In the genomic region with DNA sequence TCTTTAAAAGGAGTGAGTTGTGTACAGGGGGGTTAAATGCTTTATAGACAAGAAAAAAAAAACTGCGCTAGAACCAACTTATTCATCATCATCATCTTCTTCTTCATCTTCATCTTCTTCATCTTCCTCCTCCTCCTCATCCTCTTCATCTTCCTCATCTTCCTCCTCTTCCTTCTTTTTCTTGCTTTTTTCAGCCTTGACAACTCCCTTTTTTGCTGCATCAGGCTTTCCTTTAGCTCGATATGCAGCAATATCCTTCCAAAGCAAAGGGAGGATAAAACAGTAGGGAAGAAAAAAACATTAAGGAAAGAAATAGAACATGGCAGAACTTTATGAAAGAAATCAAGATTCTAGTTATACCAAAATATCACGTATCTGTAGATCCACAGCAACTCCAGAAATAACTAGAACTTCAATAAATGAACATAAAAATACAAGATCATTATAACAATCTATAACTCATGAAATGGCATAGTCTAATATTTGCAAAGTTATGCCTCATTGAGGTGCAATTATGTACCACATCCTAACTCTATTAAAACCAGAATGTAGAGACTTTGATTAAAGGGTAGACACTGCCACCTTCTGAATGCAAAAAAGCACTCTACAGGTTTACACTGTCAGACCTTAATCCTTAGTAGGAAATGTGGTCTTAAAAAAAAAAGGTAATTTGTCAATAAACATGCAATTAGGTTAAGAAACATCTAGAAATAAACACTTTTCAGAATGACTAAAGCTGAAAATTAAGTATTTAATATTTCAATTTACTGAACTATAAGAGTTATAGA, we compare ENCODE assay signal across 10 cellular contexts. TPM values are rescaled to one million over a fixed set of nuclear protein-coding genes. Genes with fewer than 3 reads are reported as not detected.
DNase-seq lines count a peak whose midpoint lies in the region; ATAC-seq and TF ChIP-seq lines count a peak whose summit lies in the region.
"Not testable (repeated sequence)": the region's sequence is repeated elsewhere in the genome, so short reads cannot be mapped to it uniquely, and the experiment has no call there.
"Had no signal": no experiment of that assay in that cellular context is flagged by ENCODE, and none has a peak within 500 bp of the region (broad histone marks: within the 10 kb centered on the region; RNA-seq: fewer than 3 reads in every experiment).

No MANE protein-coding gene starts in this region.

- H3K9ac ChIP-seq in colonic mucosa (ENCODE audit: low read depth in 2 of 2, low read length in 2 of 2), result not testable (repeated sequence)

- 83 to 85% methylated on average over 3 of the region's 3 CpGs for WGBS in heart right ventricle, 2 donors

- peaks cover 0 to 11% (median 0%) of the 10 kb centered on the region in 8 donors for H3K9me3 Mint-ChIP-seq in CD4-positive, alpha-beta memory T cell
- not testable (repeated sequence) for H3K9me3 Mint-ChIP-seq in activated T-helper 17 cell treated with anti-CD3 and anti-CD28 coated beads, Interleukin-2, amount 50 U/mL, for 72 hours; natural killer cell

- peak overlapping the region in 6 of 8 donors; percentile 62 to 95 (median 76) for H3K4me3 Mint-ChIP-seq in CD4-positive, alpha-beta memory T cell
- H3K4me3 Mint-ChIP-seq in activated T-helper 17 cell treated with anti-CD3 and anti-CD28 coated beads, Interleukin-2, amount 50 U/mL, for 72 hours, result peak overlapping the region; percentile 68
- peak overlapping the region; percentile 62 for H3K4me3 Mint-ChIP-seq in natural killer cell

- peak overlapping the region; percentile 79 to 99 (median 93) for H3K27ac Mint-ChIP-seq in CD4-positive, alpha-beta memory T cell
- H3K27ac Mint-ChIP-seq in activated T-helper 17 cell treated with anti-CD3 and anti-CD28 coated beads, Interleukin-2, amount 50 U/mL, for 72 hours, result peak overlapping the region; percentile 93
- peak overlapping the region; percentile 85 to 95 for H3K27ac Mint-ChIP-seq in natural killer cell

- peaks cover 19% of the 10 kb centered on the region for H3K36me3 ChIP-seq in CD4-positive, alpha-beta memory T cell (ENCODE audit: insufficient read depth, low read length)
- peaks cover 28 to 43% of the 10 kb centered on the region in 2 experiments for H3K36me3 ChIP-seq in HEK293 (ENCODE audit: control insufficient read depth in 2 of 2, insufficient read depth in 1 of 2, low read length in 2 of 2)
- not testable (repeated sequence) for H3K36me3 ChIP-seq in colonic mucosa
- peaks cover 0 to 52% (median 10%) of the 10 kb centered on the region in 9 donors for H3K36me3 ChIP-seq in heart right ventricle

- not testable (repeated sequence) for H3K4me3 ChIP-seq in CD4-positive, alpha-beta memory T cell (ENCODE audit: low read length in 2 of 2); HEK293 (ENCODE audit: low read depth, low read length); colonic mucosa
- peak overlapping the region in 1 of 10 donors; percentile 1 for H3K4me3 ChIP-seq in heart right ventricle

- not testable (repeated sequence) for H3K27me3 ChIP-seq in CD4-positive, alpha-beta memory T cell (ENCODE audit: insufficient read depth, low read length); colonic mucosa; heart right ventricle

- CTCF ChIA-PET in CD4-positive, alpha-beta memory T cell (lab: Charles Lee; ENCODE audit: partially characterized antibody), result interaction anchor here (0.8 to 2.8 kb wide), 23 partner anchors 53 to 346 kb away, joined by 3 to 45 read pairs (median 5); partner anchors contain the start of genes KATNAL1 and USPL1
- CTCF ChIA-PET in HEK293 (lab: Yijun Ruan, JAX), result interaction anchor here (0.6 to 1.4 kb wide), 6 partner anchors 55 to 329 kb away, joined by 3 to 5 read pairs (median 3); no protein-coding TSS in a partner anchor

- H3K9me3 ChIP-seq in CD4-positive, alpha-beta memory T cell (ENCODE audit: control insufficient read depth in 1 of 2, low read length in 2 of 2); HEK293 (ENCODE audit: control insufficient read depth, insufficient read depth, low read depth, low read length); colonic mucosa; heart right ventricle: not testable (repeated sequence)

- ATAC-seq in activated T-helper 17 cell treated with anti-CD3 and anti-CD28 coated beads, Interleukin-2, amount 50 U/mL, for 72 hours (replicated peaks); heart right ventricle; natural killer cell: not testable (repeated sequence)

- H3K4me1 Mint-ChIP-seq in CD4-positive, alpha-beta memory T cell, result peaks cover 31 to 74% (median 39%) of the 10 kb centered on the region in 4 donors
- H3K4me1 Mint-ChIP-seq in activated T-helper 17 cell treated with anti-CD3 and anti-CD28 coated beads, Interleukin-2, amount 50 U/mL, for 72 hours, result peaks cover 20% of the 10 kb centered on the region
- H3K4me1 Mint-ChIP-seq in natural killer cell, result peaks cover 43 to 51% of the 10 kb centered on the region in 2 donors

- H3K36me3 Mint-ChIP-seq in CD4-positive, alpha-beta memory T cell, result peaks cover 23 to 57% of the 10 kb centered on the region in 2 donors
- peaks cover 61% of the 10 kb centered on the region for H3K36me3 Mint-ChIP-seq in activated T-helper 17 cell treated with anti-CD3 and anti-CD28 coated beads, Interleukin-2, amount 50 U/mL, for 72 hours (ENCODE audit: low read depth)
- peaks cover 12% of the 10 kb centered on the region for H3K36me3 Mint-ChIP-seq in natural killer cell

- H3K4me1 ChIP-seq in CD4-positive, alpha-beta memory T cell (ENCODE audit: insufficient read depth, low read length), result peaks cover 39% of the 10 kb centered on the region
- H3K4me1 ChIP-seq in HEK293 (ENCODE audit: control insufficient read depth, insufficient read depth, low read length); colonic mucosa: not testable (repeated sequence)
- peaks cover 9 to 43% (median 31%) of the 10 kb centered on the region in 9 donors for H3K4me1 ChIP-seq in heart right ventricle

- H3K27me3 Mint-ChIP-seq in CD4-positive, alpha-beta memory T cell; activated T-helper 17 cell treated with anti-CD3 and anti-CD28 coated beads, Interleukin-2, amount 50 U/mL, for 72 hours; natural killer cell (ENCODE audit: low read depth in 2 of 2): not testable (repeated sequence)

- 0 out of 2 replicates have a peak, but pooled peaks have one; percentile 9 for TF ChIP-seq CTCF in HEK293 (tag by site-specific recombination; IDR thresholded peaks at IDR 0.05)
- peak; percentile 32 for TF ChIP-seq CTCF in colonic mucosa (IDR thresholded peaks at IDR 0.05)
- TF ChIP-seq CTCF in heart right ventricle (IDR thresholded peaks at IDR 0.05), result peak in 8 of 9 donors; percentile 27 to 75 (median 61)
- TF ChIP-seq CTCF in natural killer cell (IDR thresholded peaks at IDR 0.05), result peak; percentile 49

- POLR2A ChIA-PET in CD4-positive, alpha-beta memory T cell (lab: Charles Lee; ENCODE audit: partially characterized antibody), result interaction anchor here (1.0 to 2.9 kb wide), 10 partner anchors 31 to 329 kb away, joined by 3 to 49 read pairs (median 4); partner anchors contain the start of gene UBE2L5
- POLR2A ChIA-PET in HEK293 (lab: Yijun Ruan, JAX), result not testable (repeated sequence)

- intact Hi-C loops in CD4-positive, alpha-beta memory T cell (cut with micrococcal nuclease), result loop anchor here (1.0 to 5.0 kb wide), 8 partner anchors 39 to 524 kb away; partner anchors contain the start of gene UBE2L5
- intact Hi-C loops in colonic mucosa (cut with DNase I), result loop anchor here (10.0 kb wide), 1 partner anchor 153 kb away; the partner anchor contains the start of gene USPL1
- intact Hi-C loops in heart right ventricle (cut with DNase I), result loop anchor here in 8 of 10 donors (2.0 to 10.0 kb wide), 13 partner anchors 39 to 403 kb away; partner anchors contain the start of genes UBE2L5 (in 1 of the 8) and USPL1 (in 1 of the 8)
- intact Hi-C loops in natural killer cell (cut with micrococcal nuclease), result loop anchor here (1.0 to 10.0 kb wide), 5 partner anchors 39 to 329 kb away; partner anchors contain the start of gene UBE2L5

- H3K27ac ChIP-seq in CD4-positive, alpha-beta memory T cell (ENCODE audit: low read depth, low read length); HEK293 (ENCODE audit: extremely low read depth, low read depth, low read length); colonic mucosa: not testable (repeated sequence)
- peak overlapping the region in 3 of 10 donors; percentile 6 to 99 (median 32) for H3K27ac ChIP-seq in heart right ventricle

- DNase-seq in CD4-positive, alpha-beta memory T cell, result peak in 4 of 5 donors; percentile 65 to 66 (median 65)
- DNase-seq in OCI-M1 (lab: John Stamatoyannopoulos, UW), result peak; percentile 16
- DNase-seq in colonic mucosa, heart right ventricle, natural killer cell: not testable (repeated sequence)
- DNase-seq in superior temporal gyrus (ENCODE audit: extremely low spot score), result peak; percentile 76

TF ChIP-seq in HEK293, 187 proteins besides CTCF, POLR2A, EP300 and RAD21 (continues in another document):
- TF ChIP-seq, protein P1, sequence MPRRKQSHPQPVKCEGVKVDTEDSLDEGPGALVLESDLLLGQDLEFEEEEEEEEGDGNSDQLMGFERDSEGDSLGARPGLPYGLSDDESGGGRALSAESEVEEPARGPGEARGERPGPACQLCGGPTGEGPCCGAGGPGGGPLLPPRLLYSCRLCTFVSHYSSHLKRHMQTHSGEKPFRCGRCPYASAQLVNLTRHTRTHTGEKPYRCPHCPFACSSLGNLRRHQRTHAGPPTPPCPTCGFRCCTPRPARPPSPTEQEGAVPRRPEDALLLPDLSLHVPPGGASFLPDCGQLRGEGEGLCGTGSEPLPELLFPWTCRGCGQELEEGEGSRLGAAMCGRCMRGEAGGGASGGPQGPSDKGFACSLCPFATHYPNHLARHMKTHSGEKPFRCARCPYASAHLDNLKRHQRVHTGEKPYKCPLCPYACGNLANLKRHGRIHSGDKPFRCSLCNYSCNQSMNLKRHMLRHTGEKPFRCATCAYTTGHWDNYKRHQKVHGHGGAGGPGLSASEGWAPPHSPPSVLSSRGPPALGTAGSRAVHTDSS (tag by site-specific recombination; IDR thresholded peaks at IDR 0.05), result peak; percentile 100

RNA-seq across cellular contexts. Expression of gene HMGB1, which starts 4.3 kb away (rescaled TPM):
- 100 to 1,000 TPM; 311 to 331 TPM for total RNA-seq in CD4-positive, alpha-beta memory T cell
- 100 to 1,000 TPM; 564 to 714 TPM for polyA plus RNA-seq in CD4-positive, alpha-beta memory T cell
- 100 to 1,000 TPM; 232 to 499 TPM for total RNA-seq in activated T-helper 17 cell treated with anti-CD3 and anti-CD28 coated beads, Interleukin-2, amount 50 U/mL, for 72 hours
- total RNA-seq in colonic mucosa (100 to 1,000 TPM; 277 to 445 TPM), heart right ventricle (100 to 1,000 TPM; 142 to 180 (median 159) TPM), natural killer cell (100 to 1,000 TPM; 397 to 449 (median 409) TPM)
- polyA plus RNA-seq in heart right ventricle, result 100 to 1,000 TPM; 181 to 294 TPM

RNA-seq across cellular contexts. Expression of gene UBE2L5, which starts 39.2 kb away (rescaled TPM):
- total RNA-seq in CD4-positive, alpha-beta memory T cell, result not detected
- not detected for polyA plus RNA-seq in CD4-positive, alpha-beta memory T cell
- not detected for total RNA-seq in activated T-helper 17 cell treated with anti-CD3 and anti-CD28 coated beads, Interleukin-2, amount 50 U/mL, for 72 hours
- total RNA-seq in colonic mucosa (not detected), heart right ventricle (under 1 TPM in 1 of 10 donors, not detected in 9; 0.42 TPM), natural killer cell (not detected)
- under 1 TPM in 1 of 2 donors, not detected in 1; 0.04 TPM for polyA plus RNA-seq in heart right ventricle
- total RNA-seq: H4, SJCRH30 had no signal

Comparison
In these comparisons a context has a peak if more than half of its experiments do, and no peak if none do; other contexts are left out.
1. CTCF ChIP-seq: peak in every context shown above with its lines; median percentile 61 in heart right ventricle; 49 in natural killer cell; 32 in colonic mucosa; 9 in HEK293.